ENCODE assay signal across 9 cellular contexts in the genomic region with DNA sequence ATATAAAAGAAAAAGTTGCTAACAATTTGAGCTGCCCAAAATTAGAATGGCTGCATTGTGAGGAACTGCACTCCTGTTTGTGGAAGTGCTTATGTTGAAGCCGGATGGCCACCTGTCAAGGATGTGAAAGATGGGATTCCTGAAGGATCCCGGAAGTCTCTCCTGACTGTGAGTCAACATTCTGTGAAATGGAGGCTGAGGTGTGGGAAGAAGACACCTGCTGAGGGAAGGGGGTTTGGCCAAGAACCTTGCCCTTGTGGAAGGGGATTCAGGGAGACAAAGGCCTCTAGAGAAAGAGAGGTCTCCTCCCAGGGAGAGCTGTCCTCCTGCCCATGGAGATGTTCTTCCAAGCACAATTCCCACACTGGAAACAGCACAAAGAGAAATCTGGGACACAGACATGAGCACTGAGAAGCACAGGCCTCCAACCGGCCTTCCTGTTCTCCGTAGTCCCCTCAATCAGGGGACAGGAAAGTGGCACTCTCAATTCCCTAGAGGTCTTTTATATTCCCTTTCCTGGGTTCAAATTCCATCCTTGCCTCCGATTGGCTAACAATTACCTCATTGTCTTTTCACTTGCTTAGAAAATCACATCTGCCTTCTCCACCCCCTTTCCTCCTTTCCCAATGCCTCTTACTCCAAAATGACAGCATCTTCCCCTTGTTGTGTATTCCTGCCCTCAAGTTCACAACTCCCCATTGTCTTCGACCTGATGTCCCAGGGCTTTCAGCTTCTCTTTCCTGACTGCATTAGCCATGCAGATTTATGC.
A peak's percentile ranks its signal among the peaks of the same experiment; 100 is the strongest.
DNase-seq lines count a peak whose midpoint lies in the region; ATAC-seq and TF ChIP-seq lines count a peak whose summit lies in the region.
"Had no signal": no experiment of that assay in that cellular context is flagged by ENCODE, and none has a peak within 500 bp of the region (broad histone marks: within the 10 kb centered on the region; RNA-seq: fewer than 3 reads in every experiment).

No MANE protein-coding gene starts in this region.

- H2AFZ ChIP-seq in H9 (ENCODE audit: low read length), result no peak overlapping the region

- no peaks in the 10 kb centered on the region for H3K79me2 ChIP-seq in H9 (ENCODE audit: insufficient read depth, low read length)

- no peaks in the 10 kb centered on the region; a peak in 1 of 7 replicates for H3K36me3 Mint-ChIP-seq in H9 (ENCODE audit: insufficient read depth in 1 of 3, low read depth in 3 of 3)

- H3K36me3 ChIP-seq in A673 (ENCODE audit: insufficient read depth, low read length, poor library complexity, severe bottlenecking) (no peaks in the 10 kb centered on the region), right atrium auricular region (no peaks in the 10 kb centered on the region)

- no peak overlapping the region for H3K18ac ChIP-seq in H9 (ENCODE audit: insufficient read length, low read depth, low read length)

- H3K4me1 Mint-ChIP-seq in H9, result peaks cover 16 to 19% of the 10 kb centered on the region in 2 experiments

- H2BK12ac ChIP-seq in H9 (ENCODE audit: insufficient read length, low read depth, low read length), result no peak overlapping the region

- no peak overlapping the region for H4K8ac ChIP-seq in H9 (replicated peaks; ENCODE audit: insufficient read length, low read depth, low read length)

- POLR2A ChIA-PET in A673 (lab: Charles Lee; ENCODE audit: low non-redundant PET), result no interaction called here

- no peaks in the 10 kb centered on the region for H3K27me3 Mint-ChIP-seq in H9 (ENCODE audit: low read depth)

- peak overlapping the region; percentile 19 for H3K27ac ChIP-seq in A673 (ENCODE audit: low read depth, low read length, poor library complexity, severe bottlenecking)
- no peak overlapping the region for H3K27ac ChIP-seq in H9 (ENCODE audit: insufficient read length, low read depth, low read length)
- peak overlapping the region; percentile 56 to 69 for H3K27ac ChIP-seq in right atrium auricular region

- peak overlapping the region in 2 of 3 experiments; percentile 24 to 30; a peak in 4 of 7 replicates for H3K27ac Mint-ChIP-seq in H9

- H3K4ac ChIP-seq in H9 (ENCODE audit: low read depth, low read length), result no peak overlapping the region

- H3T11ph ChIP-seq in H9 (ENCODE audit: low read length), result no peak overlapping the region

- H3K79me1 ChIP-seq in H9 (ENCODE audit: insufficient read depth, low read depth, low read length, poor library complexity, severe bottlenecking), result no peaks in the 10 kb centered on the region

- no peak overlapping the region for H2BK120ac ChIP-seq in H9 (ENCODE audit: low read depth, low read length, poor library complexity, severe bottlenecking)

- TF ChIP-seq CTCF in A673 (conservative IDR thresholded peaks at IDR 0.05; ENCODE audit: low read depth, low read length), result no peak
- no peak for TF ChIP-seq CTCF in H9 (conservative IDR thresholded peaks at IDR 0.05)
- TF ChIP-seq CTCF in right atrium auricular region (IDR thresholded peaks at IDR 0.05), result no peak

- no peaks in the 10 kb centered on the region for H3K23me2 ChIP-seq in H9 (ENCODE audit: insufficient read length, low read depth, low read length, poor library complexity, severe bottlenecking)

- no peak overlapping the region for H2AK5ac ChIP-seq in H9 (ENCODE audit: insufficient read length, low read length)

- H3K9me3 ChIP-seq in A673 (ENCODE audit: low read depth, low read length, poor library complexity, severe bottlenecking) (no peaks in the 10 kb centered on the region), H9 (ENCODE audit: control insufficient read depth, low read depth, low read length) (no peaks in the 10 kb centered on the region), right atrium auricular region (no peaks in the 10 kb centered on the region)

- H3K9me3 Mint-ChIP-seq in H9, result no peaks in the 10 kb centered on the region

- no TSS peak for BruUV-seq in A673 (replicated peaks; lab: Mats Ljungman, UMichigan)

- H4K20me1 ChIP-seq in H9 (ENCODE audit: control insufficient read depth, insufficient read depth, insufficient read length), result no peaks in the 10 kb centered on the region

- CTCF ChIA-PET in A673 (lab: Charles Lee), result no interaction called here

- H3K56ac ChIP-seq in H9 (ENCODE audit: insufficient read length, low read depth, low read length), result no peak overlapping the region

- H3K9ac ChIP-seq in H9 (ENCODE audit: extremely low read depth, insufficient read length, low read length), result no peak overlapping the region

- H3K4me1 ChIP-seq in A673 (ENCODE audit: insufficient read depth, low read length, poor library complexity, severe bottlenecking) (peaks cover 19% of the 10 kb centered on the region), H9 (ENCODE audit: insufficient read depth, low read length) (peaks cover 7% of the 10 kb centered on the region; the same call in 1 of the 2 replicates), right atrium auricular region (peaks cover 0 to 18% of the 10 kb centered on the region in 2 donors)

- H3K27me3 ChIP-seq in A673 (replicated peaks; ENCODE audit: insufficient read depth, low read depth, low read length, poor library complexity) (no peaks in the 10 kb centered on the region), H9 (ENCODE audit: insufficient read depth, low read length) (no peaks in the 10 kb centered on the region), right atrium auricular region (no peaks in the 10 kb centered on the region)

- H4K91ac ChIP-seq in H9 (ENCODE audit: insufficient read length, low read depth, low read length), result no peak overlapping the region

- H3K4me3 Mint-ChIP-seq in H9, result peak overlapping the region in 1 of 2 experiments; percentile 2; a peak in 1 of 5 replicates

- no peak for ATAC-seq in HG02973 (IDR thresholded peaks at IDR 0.05; ENCODE audit: unreplicated experiment)

- no peak overlapping the region for H2BK20ac ChIP-seq in H9 (ENCODE audit: low read depth, low read length, poor library complexity, severe bottlenecking)

- intact Hi-C loops in A673 (cut with micrococcal nuclease; ENCODE audit: unreplicated experiment), result no loop called here

- H3K23ac ChIP-seq in H9 (ENCODE audit: insufficient read length, low read depth, low read length), result no peak overlapping the region

- no CpG with 5 or more reads among the region's 6 CpGs for WGBS in H9 (ENCODE audit: extremely low coverage, insufficient read length, low lambda C conversion rate)

- H3K4me2 ChIP-seq in H9 (ENCODE audit: insufficient read depth, insufficient read length, low read length), result no peak overlapping the region

- H2BK15ac ChIP-seq in H9 (ENCODE audit: low read depth, low read length), result no peak overlapping the region

- no peak overlapping the region for H4K5ac ChIP-seq in H9 (ENCODE audit: insufficient read length, low read depth, low read length)

- H2BK5ac ChIP-seq in H9 (ENCODE audit: insufficient read length, low read length), result no peak overlapping the region

- peak; percentile 46 for DNase-seq in A673 (ENCODE audit: low spot score)
- DNase-seq in H9, result peak; percentile 51
- DNase-seq in SHP77 treated with DMSO at 0.1 percent for 48 hours (lab: John Stamatoyannopoulos, UW), result peak; percentile 84
- no peak for DNase-seq in right atrium auricular region (ENCODE audit: low spot score)
- DNase-seq in HuH-7 (ENCODE audit: low spot score), result no peak
- no peak for DNase-seq in activated CD4-positive, alpha-beta T cell treated with anti-CD3 and anti-CD28 coated beads, Interleukin-2, amount 50 U/mL, for 1 hour
- no peak for DNase-seq in glomerular visceral epithelial cell (ENCODE audit: extremely low spot score)
- DNase-seq: effector memory CD4-positive, alpha-beta T cell had no signal

- H3K4me3 ChIP-seq in A673 (ENCODE audit: low read depth, low read length, poor library complexity, severe bottlenecking) (no peak overlapping the region), right atrium auricular region (no peak overlapping the region)

- no peak overlapping the region for H3K14ac ChIP-seq in H9 (ENCODE audit: insufficient read depth, low read length)

Comparison
In these comparisons a context has a peak if more than half of its experiments do, and no peak if none do; other contexts are left out.
1. DNase-seq: peak in A673 (single experiment), H9 (single experiment) and SHP77 treated with DMSO at 0.1 percent for 48 hours (single experiment); none in right atrium auricular region (single experiment), HuH-7 (single experiment), activated CD4-positive, alpha-beta T cell treated with anti-CD3 and anti-CD28 coated beads, Interleukin-2, amount 50 U/mL, for 1 hour (single experiment) and glomerular visceral epithelial cell (single experiment).